ENCODE assay signal across 8 cellular contexts in the genomic region with DNA sequence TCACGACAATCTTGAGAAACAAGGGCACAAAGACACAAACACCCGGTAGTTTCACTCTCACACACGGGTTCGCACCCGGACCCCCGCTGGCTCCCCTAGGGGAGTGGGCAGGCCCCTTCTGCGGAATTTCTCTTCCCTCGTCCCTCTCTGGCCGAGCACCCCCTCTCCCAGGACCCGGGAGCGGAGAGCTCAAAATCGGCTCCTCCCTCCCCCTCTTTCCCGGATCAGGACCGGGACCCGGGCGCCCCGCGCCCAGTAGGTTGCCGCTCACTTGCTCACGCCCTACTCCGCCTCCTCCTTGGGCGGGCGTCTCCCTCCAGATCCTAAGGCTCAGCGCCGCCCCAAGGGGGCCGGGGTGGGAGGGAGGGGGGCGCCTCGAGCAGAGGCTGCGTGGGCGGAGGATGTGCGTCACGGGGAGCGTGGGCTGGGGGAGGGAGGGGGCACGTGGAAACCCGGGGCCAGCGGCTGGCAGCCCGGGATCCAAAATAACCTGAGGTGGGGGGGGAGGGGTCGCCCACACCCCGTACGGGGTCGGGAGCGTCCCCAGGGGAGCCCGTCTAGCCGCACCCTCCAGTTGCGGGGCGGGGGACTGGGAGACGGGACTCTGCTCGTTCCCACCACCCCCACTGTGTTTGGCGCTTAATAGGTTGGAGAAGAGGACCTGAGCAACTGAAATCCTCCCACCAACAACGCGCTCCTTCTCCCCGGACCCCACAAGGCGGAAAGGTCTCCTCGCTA. TPM values are rescaled to one million over a fixed set of nuclear protein-coding genes. Genes with fewer than 3 reads are reported as not detected.
DNase-seq lines count a peak whose midpoint lies in the region; ATAC-seq and TF ChIP-seq lines count a peak whose summit lies in the region.

No MANE protein-coding gene starts in this region.

- no peaks in the 10 kb centered on the region for H4K20me1 ChIP-seq in OCI-LY3 (ENCODE audit: insufficient read depth, low read length)

- H3K4me3 Mint-ChIP-seq in activated T-cell treated with anti-CD3 and anti-CD28 coated beads, Interleukin-2, amount 50 U/mL, for 72 hours, result peak overlapping the region; percentile 85 to 99
- peak overlapping the region; percentile 89 to 98 (median 92) for H3K4me3 Mint-ChIP-seq in naive thymus-derived CD8-positive, alpha-beta T cell
- H3K4me3 Mint-ChIP-seq in stimulated activated memory B cell treated with anti-CD40 and anti-IgM and Interleukin-4, amounts not matched to agents 10 μg/mL and 1 μg/mL and 100 μg/mL, for 72 hours, result peak overlapping the region; percentile 97

- POLR2A ChIA-PET in naive thymus-derived CD8-positive, alpha-beta T cell (lab: Charles Lee), result interaction anchor here (0.5 to 16.3 kb wide), 10 partner anchors 8 to 566 kb away, joined by 3 to 559 read pairs (median 4); a partner anchor contains a TSS

- no peaks in the 10 kb centered on the region for H3K9me3 Mint-ChIP-seq in activated T-cell treated with anti-CD3 and anti-CD28 coated beads, Interleukin-2, amount 50 U/mL, for 72 hours
- no peaks in the 10 kb centered on the region for H3K9me3 Mint-ChIP-seq in naive thymus-derived CD8-positive, alpha-beta T cell
- H3K9me3 Mint-ChIP-seq in stimulated activated memory B cell treated with anti-CD40 and anti-IgM and Interleukin-4, amounts not matched to agents 10 μg/mL and 1 μg/mL and 100 μg/mL, for 72 hours, result no peaks in the 10 kb centered on the region

- H3K9ac ChIP-seq in OCI-LY3 (ENCODE audit: low read length), result peak overlapping the region; percentile 96

- H3K27ac ChIP-seq in OCI-LY3 (ENCODE audit: low read length), result peak overlapping the region; percentile 70

- H3K36me3 Mint-ChIP-seq in activated T-cell treated with anti-CD3 and anti-CD28 coated beads, Interleukin-2, amount 50 U/mL, for 72 hours (ENCODE audit: insufficient read depth in 2 of 2), result peaks cover 4 to 7% of the 10 kb centered on the region in 2 donors
- peaks cover 0 to 20% (median 0%) of the 10 kb centered on the region in 3 donors for H3K36me3 Mint-ChIP-seq in naive thymus-derived CD8-positive, alpha-beta T cell
- H3K36me3 Mint-ChIP-seq in stimulated activated memory B cell treated with anti-CD40 and anti-IgM and Interleukin-4, amounts not matched to agents 10 μg/mL and 1 μg/mL and 100 μg/mL, for 72 hours, result peaks cover 23% of the 10 kb centered on the region

- DNase-seq in SIG-M5 treated with dmso at 0.1 percent for 504 hours (lab: John Stamatoyannopoulos, UW; ENCODE audit: unreplicated experiment) (peak; percentile 88), SIG-M5 (lab: John Stamatoyannopoulos, UW) (no peak), fibroblast of gingiva (ENCODE audit: low read depth) (peak; percentile 92)
- DNase-seq in activated T-cell treated with anti-CD3 and anti-CD28 coated beads, Interleukin-2, amount 50 U/mL, for 72 hours, result peak; percentile 88 to 91
- DNase-seq in naive thymus-derived CD8-positive, alpha-beta T cell, result peak; percentile 84 to 97 (median 90)

- peak overlapping the region; percentile 98 for H3K27ac Mint-ChIP-seq in activated T-cell treated with anti-CD3 and anti-CD28 coated beads, Interleukin-2, amount 50 U/mL, for 72 hours
- peak overlapping the region; percentile 89 to 99 (median 98) for H3K27ac Mint-ChIP-seq in naive thymus-derived CD8-positive, alpha-beta T cell
- peak overlapping the region; percentile 97 for H3K27ac Mint-ChIP-seq in stimulated activated memory B cell treated with anti-CD40 and anti-IgM and Interleukin-4, amounts not matched to agents 10 μg/mL and 1 μg/mL and 100 μg/mL, for 72 hours

- TF ChIP-seq CTCF in OCI-LY3 (IDR thresholded peaks at IDR 0.05; ENCODE audit: low read depth, low read length), result no peak

- H2AFZ ChIP-seq in OCI-LY3 (ENCODE audit: low read depth, low read length), result peak overlapping the region; percentile 67

- H3K79me2 ChIP-seq in OCI-LY3 (ENCODE audit: low read length), result no peaks in the 10 kb centered on the region

- ATAC-seq in HG03135 (IDR thresholded peaks at IDR 0.05; ENCODE audit: unreplicated experiment), result peak; percentile 29
- ATAC-seq in activated T-cell treated with anti-CD3 and anti-CD28 coated beads, Interleukin-2, amount 50 U/mL, for 72 hours (replicated peaks in 1 of 2), result peak; percentile 56
- peak; percentile 52 to 59 for ATAC-seq in naive thymus-derived CD8-positive, alpha-beta T cell
- ATAC-seq in stimulated activated memory B cell treated with anti-CD40 and anti-IgM and Interleukin-4, amounts not matched to agents 10 μg/mL and 1 μg/mL and 100 μg/mL, for 72 hours, result peak; percentile 69

- H3K27me3 Mint-ChIP-seq in activated T-cell treated with anti-CD3 and anti-CD28 coated beads, Interleukin-2, amount 50 U/mL, for 72 hours (ENCODE audit: low read depth), result no peaks in the 10 kb centered on the region
- H3K27me3 Mint-ChIP-seq in naive thymus-derived CD8-positive, alpha-beta T cell, result no peaks in the 10 kb centered on the region
- no peaks in the 10 kb centered on the region for H3K27me3 Mint-ChIP-seq in stimulated activated memory B cell treated with anti-CD40 and anti-IgM and Interleukin-4, amounts not matched to agents 10 μg/mL and 1 μg/mL and 100 μg/mL, for 72 hours

- H3K4me1 Mint-ChIP-seq in activated T-cell treated with anti-CD3 and anti-CD28 coated beads, Interleukin-2, amount 50 U/mL, for 72 hours (ENCODE audit: low read depth), result peaks cover 59% of the 10 kb centered on the region
- peaks cover 33 to 62% (median 46%) of the 10 kb centered on the region in 4 donors for H3K4me1 Mint-ChIP-seq in naive thymus-derived CD8-positive, alpha-beta T cell
- H3K4me1 Mint-ChIP-seq in stimulated activated memory B cell treated with anti-CD40 and anti-IgM and Interleukin-4, amounts not matched to agents 10 μg/mL and 1 μg/mL and 100 μg/mL, for 72 hours, result peaks cover 55% of the 10 kb centered on the region

- H3K4me1 ChIP-seq in OCI-LY3 (ENCODE audit: low read length), result peaks cover 17% of the 10 kb centered on the region

- H3K4me2 ChIP-seq in OCI-LY3 (ENCODE audit: low read length), result peak overlapping the region; percentile 90

- no peaks in the 10 kb centered on the region for H3K27me3 ChIP-seq in OCI-LY3 (ENCODE audit: low read depth, low read length)

- H3K36me3 ChIP-seq in OCI-LY3 (replicated peaks; ENCODE audit: low read depth, low read length), result no peaks in the 10 kb centered on the region

- H3K9me3 ChIP-seq in OCI-LY3 (ENCODE audit: insufficient read depth, low read length), result no peaks in the 10 kb centered on the region

- H3K4me3 ChIP-seq in OCI-LY3 (ENCODE audit: low read length), result peak overlapping the region; percentile 95

RNA-seq across cellular contexts. Expression of a gene that starts 1.8 kb away (rescaled TPM):
- total RNA-seq in activated T-cell treated with anti-CD3 and anti-CD28 coated beads, Interleukin-2, amount 50 U/mL, for 72 hours, result 10 to 100 TPM; 30.7 to 31.0 TPM
- total RNA-seq in naive thymus-derived CD8-positive, alpha-beta T cell, result 10 to 100 TPM; 16.0 to 19.2 TPM
- 1 to 10 TPM; 1.2 to 4.0 (median 1.3) TPM for polyA plus RNA-seq in naive thymus-derived CD8-positive, alpha-beta T cell

RNA-seq across cellular contexts. Expression of a gene that starts 8.5 kb away (rescaled TPM):
- 100 to 1,000 TPM; 114 to 119 TPM for total RNA-seq in activated T-cell treated with anti-CD3 and anti-CD28 coated beads, Interleukin-2, amount 50 U/mL, for 72 hours
- 10 to 100 TPM; 27.8 to 29.5 TPM for total RNA-seq in naive thymus-derived CD8-positive, alpha-beta T cell
- 1 to 10 TPM; 2.6 to 5.5 (median 4.1) TPM for polyA plus RNA-seq in naive thymus-derived CD8-positive, alpha-beta T cell

RNA-seq across cellular contexts. Expression of a gene that starts 24.0 kb away (rescaled TPM):
- 100 to 1,000 TPM; 178 to 191 TPM for total RNA-seq in activated T-cell treated with anti-CD3 and anti-CD28 coated beads, Interleukin-2, amount 50 U/mL, for 72 hours
- total RNA-seq in naive thymus-derived CD8-positive, alpha-beta T cell, result 100 to 1,000 TPM; 298 to 316 TPM
- polyA plus RNA-seq in naive thymus-derived CD8-positive, alpha-beta T cell, result 10 to 100 TPM; 80.2 to 97.1 (median 80.5) TPM

RNA-seq across cellular contexts. Expression of a gene that starts 37.2 kb away (rescaled TPM):
- 10 to 100 TPM; 11.4 to 13.4 TPM for total RNA-seq in activated T-cell treated with anti-CD3 and anti-CD28 coated beads, Interleukin-2, amount 50 U/mL, for 72 hours
- total RNA-seq in naive thymus-derived CD8-positive, alpha-beta T cell, result 1 to 10 TPM in 1 of 2 experiments, under 1 TPM in 1; 0.39 to 1.1 TPM
- under 1 TPM in 1 of 3 donors, not detected in 2; 0.05 TPM for polyA plus RNA-seq in naive thymus-derived CD8-positive, alpha-beta T cell

RNA-seq across cellular contexts. Expression of a gene that starts 41.2 kb away (rescaled TPM):
- 1 to 10 TPM; 3.2 to 4.8 TPM for total RNA-seq in activated T-cell treated with anti-CD3 and anti-CD28 coated beads, Interleukin-2, amount 50 U/mL, for 72 hours
- total RNA-seq in naive thymus-derived CD8-positive, alpha-beta T cell, result 1 to 10 TPM; 4.9 to 6.0 TPM
- under 1 TPM in 2 of 3 donors, not detected in 1; 0.51 to 0.52 TPM for polyA plus RNA-seq in naive thymus-derived CD8-positive, alpha-beta T cell
